In genomic region chr5:149960272-149961185, GRCh38 we compare ENCODE assay signal across 8 cellular contexts. TPM values are rescaled to one million over a fixed set of nuclear protein-coding genes. Genes with fewer than 3 reads are reported as not detected.
DNase-seq lines count a peak whose midpoint lies in the region; ATAC-seq and TF ChIP-seq lines count a peak whose summit lies in the region.

Gene SLC26A2 (plus strand): TSS chr5:149960758. CDS start chr5:149977653, 16,895 bp downstream.

- DNase-seq in EH (ENCODE audit: low read depth) (peak; percentile 98), GOT3 (lab: John Stamatoyannopoulos, UW) (peak; percentile 95), LNCaP clone FGC (ENCODE audit: low read depth) (peak; percentile 93), RWPE1 (ENCODE audit: low spot score) (peak; percentile 99), fibroblast of peridontal ligament (ENCODE audit: extremely low read depth) (peak; percentile 96)
- DNase-seq in activated T-helper 9 cell treated with anti-CD3 and anti-CD28 coated beads, Interleukin-2, amount 50 U/mL, for 16 hours (ENCODE audit: low read depth), result peak; percentile 90
- DNase-seq in natural killer cell treated with Interleukin-12 subunit alpha and Interleukin-12 subunit beta and Interleukin-15 and Interleukin-18, amount 100 ng/mL, for 72 hours (ENCODE audit: low spot score), result peak; percentile 98
- DNase-seq in stimulated activated naive CD8-positive, alpha-beta T cell treated with anti-CD3 and anti-CD28 coated beads, Interleukin-15, Interleukin-2, amounts not matched to agents 100 U/mL and 50 U/mL, for 24 hours, result peak; percentile 93

- H3K27me3 Mint-ChIP-seq in natural killer cell treated with Interleukin-12 subunit alpha and Interleukin-12 subunit beta and Interleukin-15 and Interleukin-18, amount 100 ng/mL, for 72 hours, result peaks cover 0 to 2% of the 10 kb centered on the region in 2 donors

- peaks cover 6% of the 10 kb centered on the region for H3K36me3 Mint-ChIP-seq in natural killer cell treated with Interleukin-12 subunit alpha and Interleukin-12 subunit beta and Interleukin-15 and Interleukin-18, amount 100 ng/mL, for 72 hours

- no peaks in the 10 kb centered on the region for H3K9me3 Mint-ChIP-seq in natural killer cell treated with Interleukin-12 subunit alpha and Interleukin-12 subunit beta and Interleukin-15 and Interleukin-18, amount 100 ng/mL, for 72 hours

- no peak for TF ChIP-seq CTCF in LNCaP clone FGC (IDR thresholded peaks at IDR 0.05; ENCODE audit: control insufficient read depth, extremely low read depth, insufficient read depth)
- no peak for TF ChIP-seq CTCF in RWPE1 (conservative IDR thresholded peaks at IDR 0.05; ENCODE audit: low read depth)

- H3K27ac ChIP-seq in RWPE1, result peak within 1 kb of the TSS; percentile 90

- peaks cover 33 to 34% of the 10 kb centered on the region in 2 donors for H3K4me1 Mint-ChIP-seq in natural killer cell treated with Interleukin-12 subunit alpha and Interleukin-12 subunit beta and Interleukin-15 and Interleukin-18, amount 100 ng/mL, for 72 hours (ENCODE audit: low read depth in 2 of 2)

- CTCF ChIA-PET in RWPE1 (lab: Yijun Ruan, JAX), result interaction anchor here (0.7 to 5.4 kb wide), 10 partner anchors 13 to 184 kb away, joined by 3 to 55 read pairs (median 10); no protein-coding TSS in a partner anchor

- peak within 1 kb of the TSS; percentile 61 for H3K4me3 ChIP-seq in LNCaP clone FGC (ENCODE audit: low read depth, low read length)

- POLR2A ChIA-PET in RWPE1 (lab: Yijun Ruan, JAX; ENCODE audit: low non-redundant PET), result interaction anchor here (0.6 to 0.8 kb wide), 7 partner anchors 21 to 131 kb away, joined by 3 to 4 read pairs (median 3); no protein-coding TSS in a partner anchor

- H3K27ac Mint-ChIP-seq in natural killer cell treated with Interleukin-12 subunit alpha and Interleukin-12 subunit beta and Interleukin-15 and Interleukin-18, amount 100 ng/mL, for 72 hours, result peak within 1 kb of the TSS; percentile 95 to 98

- ATAC-seq in natural killer cell treated with Interleukin-12 subunit alpha and Interleukin-12 subunit beta and Interleukin-15 and Interleukin-18, amount 100 ng/mL, for 72 hours, result peak; percentile 99
- peak; percentile 99 for ATAC-seq in stimulated activated naive CD8-positive, alpha-beta T cell treated with anti-CD3 and anti-CD28 coated beads, Interleukin-15, Interleukin-2, amounts not matched to agents 100 U/mL and 50 U/mL, for 24 hours

- peak within 1 kb of the TSS; percentile 97 for H3K4me3 Mint-ChIP-seq in natural killer cell treated with Interleukin-12 subunit alpha and Interleukin-12 subunit beta and Interleukin-15 and Interleukin-18, amount 100 ng/mL, for 72 hours

RNA-seq across cellular contexts. Expression of gene SLC26A2, which starts in this region (rescaled TPM):
- 10 to 100 TPM in 1 of 2 donors, 1 to 10 TPM in 1; 8.6 to 10.1 TPM for total RNA-seq in natural killer cell treated with Interleukin-12 subunit alpha and Interleukin-12 subunit beta and Interleukin-15 and Interleukin-18, amount 100 ng/mL, for 72 hours

Comparison
In these comparisons a context has a peak if more than half of its experiments do, and no peak if none do; other contexts are left out.
1. Peak in every context shown above with its lines: DNase-seq, ATAC-seq, H3K4me3 ChIP-seq and H3K27ac ChIP-seq.